In the genomic region with DNA sequence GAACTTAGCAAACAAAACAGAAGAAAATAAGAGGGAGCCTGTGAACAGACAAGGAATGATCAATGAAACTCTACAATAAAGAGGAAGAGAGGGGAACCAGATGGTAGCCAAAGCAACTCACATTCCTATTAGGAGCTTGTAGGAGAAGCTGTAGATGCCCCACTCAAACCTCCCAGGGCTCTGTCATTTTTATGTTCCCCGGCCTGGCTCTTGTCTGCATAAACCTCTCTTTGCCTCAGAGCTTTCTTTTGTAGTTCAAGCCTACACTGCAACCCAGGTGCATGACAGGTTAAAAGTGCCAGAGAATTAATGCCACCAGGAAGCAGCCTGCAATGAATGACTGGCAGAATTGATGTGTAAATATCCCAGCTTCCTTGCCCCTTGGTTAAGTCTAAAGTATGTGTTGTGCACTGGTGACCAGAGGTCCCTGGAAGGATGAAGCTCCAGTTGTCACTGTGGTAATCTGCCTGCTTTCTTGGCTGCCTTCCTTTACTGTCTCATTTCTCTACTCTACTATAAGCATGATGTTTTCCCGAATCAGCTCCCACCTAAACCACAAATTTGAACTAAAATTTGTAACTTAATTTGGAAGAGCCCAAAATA, we compare ENCODE assay signal across 22 cellular contexts. TPM values are rescaled to one million over a fixed set of nuclear protein-coding genes. Genes with fewer than 3 reads are reported as not detected.
DNase-seq lines count a peak whose midpoint lies in the region; ATAC-seq and TF ChIP-seq lines count a peak whose summit lies in the region.
"Had no signal": no experiment of that assay in that cellular context is flagged by ENCODE, and none has a peak within 500 bp of the region (broad histone marks: within the 10 kb centered on the region; RNA-seq: fewer than 3 reads in every experiment).

No MANE protein-coding gene starts in this region.

- BruUV-seq in OCI-LY7 (replicated peaks; lab: Mats Ljungman, UMichigan) = no TSS peak

- H3K79me2 ChIP-seq in OCI-LY7 (ENCODE audit: insufficient read depth, low read depth, low read length) = peaks cover 97% of the 10 kb centered on the region

- TF ChIP-seq EP300 in sigmoid colon (IDR thresholded peaks at IDR 0.05) = no peak

- DNase-seq in DMS153 (lab: John Stamatoyannopoulos, UW) (peak; percentile 57), DMS153 treated with DMSO at 0.1 percent for 48 hours (lab: John Stamatoyannopoulos, UW; ENCODE audit: unreplicated experiment) (no peak), OCI-LY7 (ENCODE audit: low spot score) (peak; percentile 49), kidney tubule cell (ENCODE audit: low spot score) (peak; percentile 72), sigmoid colon (no peak), activated T-cell treated with anti-CD3 and anti-CD28 coated beads for 4 hours (no peak)
- DNase-seq in activated CD4-positive, alpha-beta T cell treated with anti-CD3 and anti-CD28 coated beads, Interleukin-2, amount 50 U/mL, for 4 hours = no peak
- DNase-seq: 8988T; activated CD4-positive, alpha-beta T cell treated with anti-CD3 and anti-CD28 coated beads, Interleukin-2, amount 50 U/mL, for 48 hours; activated naive CD4-positive, alpha-beta T cell; cortex of kidney; heart left ventricle; mucosa of descending colon; NCI-H146; NCI-H748 treated with DMSO at 0.1 percent for 48 hours; T-helper 17 cell; upper lobe of left lung had no signal

- H2AFZ ChIP-seq in OCI-LY7 (ENCODE audit: low read length) = no peak overlapping the region

- POLR2A ChIA-PET in OCI-LY7 (lab: Charles Lee) = interaction anchor here (0.5 to 10.6 kb wide), 21 partner anchors 8 to 277 kb away, joined by 3 to 183 read pairs (median 7); a partner anchor contains a TSS

- CTCF ChIA-PET in OCI-LY7 (lab: Charles Lee; ENCODE audit: unreplicated experiment) = interaction anchor here (1.2 kb wide), 2 partner anchors 14 to 15 kb away, joined by 5 read pairs; no protein-coding TSS in a partner anchor

- no peaks in the 10 kb centered on the region for H3K27me3 ChIP-seq in sigmoid colon
- H3K27me3 ChIP-seq: BLaER1, heart left ventricle, SJCRH30, upper lobe of left lung had no signal

- H3K4me1 ChIP-seq in OCI-LY7 (ENCODE audit: insufficient read depth, low read length, poor library complexity, severe bottlenecking) (peaks cover 72% of the 10 kb centered on the region), sigmoid colon (peaks cover 0 to 14% (median 7%) of the 10 kb centered on the region in 4 donors)
- H3K4me1 ChIP-seq: SJCRH30, upper lobe of left lung had no signal

- H3K27ac ChIP-seq in OCI-LY7 (ENCODE audit: low read depth, low read length, poor library complexity, severe bottlenecking) = peak overlapping the region; percentile 33
- no peak overlapping the region for H3K27ac ChIP-seq in sigmoid colon
- H3K27ac ChIP-seq: heart left ventricle, SJCRH30, upper lobe of left lung, VCaP had no signal

- TF ChIP-seq CTCF in OCI-LY7 (conservative IDR thresholded peaks at IDR 0.05; ENCODE audit: low read length) = no peak
- no peak for TF ChIP-seq CTCF in sigmoid colon (IDR thresholded peaks at IDR 0.05)

- H3K36me3 ChIP-seq in OCI-LY7 (ENCODE audit: insufficient read depth, low read length) = peaks cover 4% of the 10 kb centered on the region; the same call in 1 of the 2 replicates
- no peaks in the 10 kb centered on the region for H3K36me3 ChIP-seq in sigmoid colon
- H3K36me3 ChIP-seq: heart left ventricle, SJCRH30, upper lobe of left lung had no signal

- TF ChIP-seq POLR2A in sigmoid colon (IDR thresholded peaks at IDR 0.05) = no peak

- H4K20me1 ChIP-seq in OCI-LY7 (ENCODE audit: insufficient read depth, low read length) = no peaks in the 10 kb centered on the region
- H4K20me1 ChIP-seq: BLaER1 had no signal

- H3K4me3 ChIP-seq in OCI-LY7 (ENCODE audit: low read depth, low read length, poor library complexity, severe bottlenecking) (no peak overlapping the region), sigmoid colon (no peak overlapping the region)
- H3K4me3 ChIP-seq: BLaER1, GM12878, heart left ventricle, mucosa of descending colon, SJCRH30, upper lobe of left lung had no signal

- 80 to 85% methylated on average over 2 of the region's 2 CpGs for WGBS in sigmoid colon, 2 donors

- H3K9me2 ChIP-seq in OCI-LY7 (ENCODE audit: insufficient read depth, low read length) = no peaks in the 10 kb centered on the region

- intact Hi-C loops in OCI-LY7 (cut with micrococcal nuclease; ENCODE audit: unreplicated experiment) (no loop called here), sigmoid colon (cut with DNase I) (no loop called here)

- H3K4me2 ChIP-seq in OCI-LY7 (ENCODE audit: low read length) = peak overlapping the region; percentile 54
- H3K4me2 ChIP-seq: BLaER1 had no signal

- H3K9me3 ChIP-seq in OCI-LY7 (ENCODE audit: low read length) = no peaks in the 10 kb centered on the region; the same call in 1 of the 2 replicates
- no peaks in the 10 kb centered on the region for H3K9me3 ChIP-seq in sigmoid colon
- H3K9me3 ChIP-seq: heart left ventricle, mucosa of descending colon, SJCRH30, upper lobe of left lung had no signal

- ATAC-seq in GM18861 (IDR thresholded peaks at IDR 0.05; ENCODE audit: unreplicated experiment) = no peak
- ATAC-seq: GM12878, mucosa of descending colon, T-helper 17 cell had no signal

RNA-seq across cellular contexts. Expression of a gene that starts 40.4 kb away (rescaled TPM):
- 90.3 and 91.7 TPM in 2 replicates for total RNA-seq in OCI-LY7 (2014; rRNA removed; shearing (Covaris generic))
- 58.8 and 68.2 TPM in 2 replicates for total RNA-seq in OCI-LY7 (2022)
- 10 to 100 TPM; 22.2 to 38.2 (median 33.5) TPM for total RNA-seq in sigmoid colon
- polyA plus RNA-seq in sigmoid colon = 1 to 10 TPM; 2.4 to 8.1 (median 5.5) TPM

Comparison
In these comparisons a context has a peak if more than half of its experiments do, and no peak if none do; other contexts are left out.
1. DNase-seq: peak in DMS153 (single experiment), OCI-LY7 (single experiment) and kidney tubule cell (single experiment); none in DMS153 treated with DMSO at 0.1 percent for 48 hours (single experiment), sigmoid colon (single experiment), activated CD4-positive, alpha-beta T cell treated with anti-CD3 and anti-CD28 coated beads, Interleukin-2, amount 50 U/mL, for 4 hours (0 of 2) and activated T-cell treated with anti-CD3 and anti-CD28 coated beads for 4 hours (single experiment).